In the genomic region with DNA sequence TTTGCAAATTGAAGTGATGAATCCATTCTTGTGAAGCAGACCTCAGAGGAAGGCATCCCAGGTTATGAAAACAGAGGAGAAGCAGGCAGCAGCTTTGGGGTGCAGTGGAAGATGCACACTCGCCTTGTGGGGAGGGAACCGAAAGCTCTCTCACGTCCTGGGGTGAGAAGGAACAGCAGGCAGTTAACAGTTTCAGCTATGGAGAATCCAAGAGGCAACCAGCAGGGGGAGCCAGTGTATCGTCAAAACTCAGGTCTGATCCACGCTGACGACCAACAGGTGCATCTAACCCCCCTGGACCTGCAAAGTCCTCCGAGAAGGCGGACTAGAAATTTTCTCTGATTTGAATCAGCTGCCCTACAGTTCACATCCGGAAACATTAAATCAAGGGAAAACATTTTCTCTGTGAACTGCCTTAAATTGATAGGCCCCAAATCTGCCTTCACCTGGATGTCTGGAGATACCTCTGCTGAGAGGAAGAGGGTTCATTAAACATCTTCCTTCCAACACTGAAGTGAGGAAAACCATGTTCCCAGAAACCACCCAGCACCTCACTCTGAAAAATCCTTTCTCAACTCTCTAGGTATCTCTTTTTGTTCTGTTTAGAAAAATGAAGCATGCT, we compare ENCODE assay signal across 8 cellular contexts.
DNase-seq lines count a peak whose midpoint lies in the region; ATAC-seq, FAIRE-seq and TF ChIP-seq lines count a peak whose summit lies in the region.

No MANE protein-coding gene starts in this region.

- H3K27ac ChIP-seq in DND-41 (ENCODE audit: low read length): peak overlapping the region; percentile 56
- H3K27ac ChIP-seq in PC-3 (ENCODE audit: low read length): no peak overlapping the region
- no peak overlapping the region for H3K27ac ChIP-seq in foreskin keratinocyte

- no peaks in the 10 kb centered on the region for H3K9me3 Mint-ChIP-seq in osteocyte (ENCODE audit: unreplicated experiment)

- peak; percentile 86 for DNase-seq in DND-41
- DNase-seq in HT-29 (ENCODE audit: low spot score): peak; percentile 87
- DNase-seq in PC-3: peak; percentile 54
- peak; percentile 16 to 38 for DNase-seq in activated T-helper 1 cell treated with anti-CD3 and anti-CD28 coated beads, Interleukin-2, amount 50 U/mL, for 16 hours (ENCODE audit: low read depth in 1 of 2, low spot score in 1 of 2)
- peak in 1 of 2 donors; percentile 19 for DNase-seq in foreskin keratinocyte
- DNase-seq in osteocyte (ENCODE audit: extremely low spot score, unreplicated experiment): no peak
- peak; percentile 44 for DNase-seq in urothelium cell line (ENCODE audit: low spot score)

- H2AFZ ChIP-seq in DND-41 (ENCODE audit: low read depth, low read length): 0 out of 2 replicates have a peak overlapping the region, but pooled peaks have one; percentile 3
- H2AFZ ChIP-seq in PC-3 (ENCODE audit: low read length): no peak overlapping the region

- no peak overlapping the region for H3K27ac Mint-ChIP-seq in osteocyte (ENCODE audit: unreplicated experiment)

- peak; percentile 94 for TF ChIP-seq CTCF in DND-41 (IDR thresholded peaks at IDR 0.05; ENCODE audit: borderline replicate concordance, extremely low read depth, low read length, poor library complexity, severe bottlenecking)
- TF ChIP-seq CTCF in PC-3 (conservative IDR thresholded peaks at IDR 0.05; ENCODE audit: low read depth, low read length): peak; percentile 62
- TF ChIP-seq CTCF in foreskin keratinocyte (conservative IDR thresholded peaks at IDR 0.05): peak; percentile 70
- TF ChIP-seq CTCF in osteocyte (IDR thresholded peaks at IDR 0.05): peak; percentile 82

- H3K36me3 Mint-ChIP-seq in osteocyte (ENCODE audit: unreplicated experiment): no peaks in the 10 kb centered on the region

- H3K4me2 ChIP-seq in DND-41 (ENCODE audit: insufficient read depth, low read length): peak overlapping the region; percentile 37
- H3K4me2 ChIP-seq in PC-3 (ENCODE audit: low read length): peak overlapping the region; percentile 37; the same call in 1 of the 2 replicates

- peaks cover 2% of the 10 kb centered on the region for H3K27me3 Mint-ChIP-seq in osteocyte (ENCODE audit: unreplicated experiment)

- H3K9me3 ChIP-seq in DND-41 (ENCODE audit: insufficient read depth, low read length, severe bottlenecking): no peaks in the 10 kb centered on the region
- no peaks in the 10 kb centered on the region for H3K9me3 ChIP-seq in PC-3 (ENCODE audit: low read length)

- H3F3A ChIP-seq in PC-3 (ENCODE audit: low read length, unreplicated experiment): no peaks in the 10 kb centered on the region

- H3K79me2 ChIP-seq in DND-41 (ENCODE audit: insufficient read depth, low read length) (no peaks in the 10 kb centered on the region), PC-3 (ENCODE audit: low read length) (no peaks in the 10 kb centered on the region)

- H3K4me3 Mint-ChIP-seq in osteocyte (ENCODE audit: unreplicated experiment): no peak overlapping the region

- BruUV-seq in PC-3 (replicated peaks; lab: Mats Ljungman, UMichigan): no TSS peak

- CTCF ChIA-PET in PC-3 (lab: Charles Lee): interaction anchor here (1.1 kb wide), 1 partner anchor 115 kb away, joined by 3 read pairs; no protein-coding TSS in a partner anchor

- H3K4me3 ChIP-seq in DND-41 (ENCODE audit: low read depth in 1 of 2, low read length in 2 of 2) (no peak overlapping the region), PC-3 (ENCODE audit: low read length) (no peak overlapping the region)

- intact Hi-C loops in PC-3 (cut with micrococcal nuclease): loop anchor here (2.0 to 10.0 kb wide), 2 partner anchors 46 to 114 kb away; no protein-coding TSS in a partner anchor

- FAIRE-seq in urothelium cell line (lab: Jason Lieb, UNC): no peak

- H4K20me1 ChIP-seq in DND-41 (ENCODE audit: insufficient read depth, low read length) (no peaks in the 10 kb centered on the region), PC-3 (ENCODE audit: low read length) (no peaks in the 10 kb centered on the region)

- no peaks in the 10 kb centered on the region for H3K36me3 ChIP-seq in DND-41 (ENCODE audit: insufficient read depth, low read length)
- H3K36me3 ChIP-seq in PC-3 (ENCODE audit: low read depth, low read length): no peaks in the 10 kb centered on the region

- H3K9me2 ChIP-seq in PC-3 (replicated peaks; ENCODE audit: low read length): no peaks in the 10 kb centered on the region

- H3K9ac ChIP-seq in DND-41 (ENCODE audit: low read depth, low read length): no peak overlapping the region
- no peak overlapping the region for H3K9ac ChIP-seq in PC-3 (ENCODE audit: low read length)

- H3K27me3 ChIP-seq in DND-41 (ENCODE audit: insufficient read depth, low read length, poor library complexity) (no peaks in the 10 kb centered on the region), PC-3 (ENCODE audit: low read length) (no peaks in the 10 kb centered on the region), foreskin keratinocyte (no peaks in the 10 kb centered on the region)

- peak; percentile 83 for ATAC-seq in DND-41 (ENCODE audit: insufficient read depth, low read depth)
- ATAC-seq in GM21447 (IDR thresholded peaks at IDR 0.05; ENCODE audit: unreplicated experiment): peak; percentile 92
- ATAC-seq in PC-3: peak; percentile 55
- ATAC-seq in foreskin keratinocyte: peak; percentile 69

- H3K4me1 Mint-ChIP-seq in osteocyte (ENCODE audit: unreplicated experiment): peaks cover 23% of the 10 kb centered on the region

- peaks cover 53% of the 10 kb centered on the region for H3K4me1 ChIP-seq in DND-41 (ENCODE audit: insufficient read depth, low read length)
- no peaks in the 10 kb centered on the region for H3K4me1 ChIP-seq in PC-3 (ENCODE audit: insufficient read depth, low read length)
- no peaks in the 10 kb centered on the region for H3K4me1 ChIP-seq in foreskin keratinocyte

- POLR2A ChIA-PET in PC-3 (lab: Charles Lee; ENCODE audit: unreplicated experiment): no interaction called here
